In the genomic region with DNA sequence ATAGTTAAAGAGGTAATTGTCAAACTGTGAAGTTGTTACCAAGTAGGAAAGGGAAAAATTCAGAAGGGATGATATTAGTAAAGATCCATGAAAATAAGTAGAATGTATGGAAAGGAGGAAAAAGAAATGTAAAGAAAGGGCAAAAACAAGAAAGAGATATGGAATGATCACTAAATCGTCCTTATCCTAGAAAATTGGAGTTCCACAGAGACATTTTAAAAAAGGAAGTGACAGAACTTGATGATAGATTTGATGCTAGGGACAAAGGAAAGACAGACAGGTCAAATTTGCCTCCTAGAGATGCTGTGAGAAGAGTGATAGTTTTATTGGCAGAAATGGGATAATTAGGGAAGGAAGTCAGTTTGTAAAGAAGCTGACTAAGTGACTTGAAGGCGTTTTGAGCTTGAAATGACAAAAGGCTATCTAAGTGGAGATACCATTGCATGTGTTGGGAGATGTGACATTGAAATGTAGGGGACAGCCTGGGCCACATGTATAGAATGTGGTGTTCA, we compare ENCODE assay signal across 6 cellular contexts.
"Had no signal": no experiment of that assay in that cellular context is flagged by ENCODE, and none has a peak within 500 bp of the region (broad histone marks: within the 10 kb centered on the region; RNA-seq: fewer than 3 reads in every experiment).

No MANE protein-coding gene starts in this region.

- H3K4me3 Mint-ChIP-seq: GM23338, H9, IgD-negative memory B cell had no signal

- H3K4me2 ChIP-seq: GM23338, KMS-11 had no signal

- H3K27me3 Mint-ChIP-seq: IgD-negative memory B cell had no signal

- H3K27ac ChIP-seq: KMS-11 had no signal

- H2AFZ ChIP-seq: GM23338 had no signal

- H3K27ac Mint-ChIP-seq: GM23338, H9, IgD-negative memory B cell had no signal

- ATAC-seq: GM23338 had no signal

- H3K9ac ChIP-seq: KMS-11 had no signal

- H3K4me3 ChIP-seq: GM23338 had no signal

- DNase-seq: H9, HCEC 1CT, KBM-7 had no signal

- H3K9me3 Mint-ChIP-seq: GM23338, H9, IgD-negative memory B cell had no signal
